In the genomic region with DNA sequence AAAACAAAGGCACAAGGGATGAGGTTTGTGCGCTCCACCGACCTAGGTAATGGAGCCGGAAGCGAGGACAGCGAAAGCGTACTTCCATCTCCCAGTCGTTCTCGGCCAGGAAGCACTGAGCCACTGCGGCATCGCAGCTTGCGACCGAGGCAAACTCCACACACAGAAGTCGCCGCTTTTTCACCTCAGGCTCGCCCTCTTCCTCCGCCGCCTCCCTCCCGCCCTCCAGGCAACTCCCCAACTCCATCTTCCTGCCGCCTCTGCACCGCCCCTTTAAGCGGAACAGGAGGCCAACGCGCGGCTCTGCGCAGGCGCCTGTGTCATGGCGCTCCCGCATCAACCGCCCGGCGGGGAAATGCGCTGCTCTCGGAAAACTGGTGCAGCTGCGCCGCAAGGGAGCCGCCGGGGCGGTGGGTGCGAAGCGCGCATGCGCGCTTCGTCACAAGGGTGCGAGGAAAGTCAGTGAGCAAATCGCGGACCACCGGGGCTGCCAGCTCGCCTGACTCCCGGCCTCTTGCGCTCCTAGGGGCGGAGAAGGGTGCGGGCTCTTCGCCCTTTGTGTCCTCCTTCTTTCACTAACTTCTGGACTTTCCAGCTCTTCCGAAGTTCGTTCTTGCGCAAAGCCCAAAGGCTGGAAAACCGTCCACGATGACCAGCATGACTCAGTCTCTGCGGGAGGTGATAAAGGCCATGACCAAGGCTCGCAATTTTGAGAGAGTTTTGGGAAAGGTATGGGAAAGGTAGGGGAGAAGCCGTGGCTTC, we compare ENCODE assay signal across 1 cellular context.
TF ChIP-seq lines count a peak whose summit lies in the region.

A gene (plus strand): TSS at position 462 of the 762 bp plus-strand sequence. CDS start 187 bp downstream, at position 649.
A gene with protein sequence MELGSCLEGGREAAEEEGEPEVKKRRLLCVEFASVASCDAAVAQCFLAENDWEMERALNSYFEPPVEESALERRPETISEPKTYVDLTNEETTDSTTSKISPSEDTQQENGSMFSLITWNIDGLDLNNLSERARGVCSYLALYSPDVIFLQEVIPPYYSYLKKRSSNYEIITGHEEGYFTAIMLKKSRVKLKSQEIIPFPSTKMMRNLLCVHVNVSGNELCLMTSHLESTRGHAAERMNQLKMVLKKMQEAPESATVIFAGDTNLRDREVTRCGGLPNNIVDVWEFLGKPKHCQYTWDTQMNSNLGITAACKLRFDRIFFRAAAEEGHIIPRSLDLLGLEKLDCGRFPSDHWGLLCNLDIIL (minus strand): TSS at position 284 of the 762 bp plus-strand sequence. CDS start 37 bp downstream, at position 247.

TF ChIP-seq in GM12878, 131 proteins besides CTCF, POLR2A, EP300 and RAD21 (continued from another document and continues in another):
- TF ChIP-seq SMAD5 (IDR thresholded peaks at IDR 0.05; ENCODE audit: low read depth) = 0 out of 2 replicates have a peak, but pooled peaks have one; percentile 56
- TF ChIP-seq WRNIP1 (IDR thresholded peaks at IDR 0.05; ENCODE audit: borderline replicate concordance, low read depth, low read length) = 0 out of 2 replicates have a peak, but pooled peaks have one; percentile 6
- peak; percentile 46 for TF ChIP-seq SMARCA5 (IDR thresholded peaks at IDR 0.05)
- TF ChIP-seq, protein P1, sequence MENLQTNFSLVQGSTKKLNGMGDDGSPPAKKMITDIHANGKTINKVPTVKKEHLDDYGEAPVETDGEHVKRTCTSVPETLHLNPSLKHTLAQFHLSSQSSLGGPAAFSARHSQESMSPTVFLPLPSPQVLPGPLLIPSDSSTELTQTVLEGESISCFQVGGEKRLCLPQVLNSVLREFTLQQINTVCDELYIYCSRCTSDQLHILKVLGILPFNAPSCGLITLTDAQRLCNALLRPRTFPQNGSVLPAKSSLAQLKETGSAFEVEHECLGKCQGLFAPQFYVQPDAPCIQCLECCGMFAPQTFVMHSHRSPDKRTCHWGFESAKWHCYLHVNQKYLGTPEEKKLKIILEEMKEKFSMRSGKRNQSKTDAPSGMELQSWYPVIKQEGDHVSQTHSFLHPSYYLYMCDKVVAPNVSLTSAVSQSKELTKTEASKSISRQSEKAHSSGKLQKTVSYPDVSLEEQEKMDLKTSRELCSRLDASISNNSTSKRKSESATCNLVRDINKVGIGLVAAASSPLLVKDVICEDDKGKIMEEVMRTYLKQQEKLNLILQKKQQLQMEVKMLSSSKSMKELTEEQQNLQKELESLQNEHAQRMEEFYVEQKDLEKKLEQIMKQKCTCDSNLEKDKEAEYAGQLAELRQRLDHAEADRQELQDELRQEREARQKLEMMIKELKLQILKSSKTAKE (IDR thresholded peaks at IDR 0.05; ENCODE audit: low read depth, poor library complexity, severe bottlenecking) = no peak
- peak; percentile 40; the same call in 1 of the 2 replicates for TF ChIP-seq RFX5 (IDR thresholded peaks at IDR 0.05; ENCODE audit: low read depth, low read length)
- 0 out of 2 replicates have a peak, but pooled peaks have one; percentile 3 for TF ChIP-seq IRF4 (IDR thresholded peaks at IDR 0.05; ENCODE audit: low read depth, low read length)
- TF ChIP-seq, protein P2, sequence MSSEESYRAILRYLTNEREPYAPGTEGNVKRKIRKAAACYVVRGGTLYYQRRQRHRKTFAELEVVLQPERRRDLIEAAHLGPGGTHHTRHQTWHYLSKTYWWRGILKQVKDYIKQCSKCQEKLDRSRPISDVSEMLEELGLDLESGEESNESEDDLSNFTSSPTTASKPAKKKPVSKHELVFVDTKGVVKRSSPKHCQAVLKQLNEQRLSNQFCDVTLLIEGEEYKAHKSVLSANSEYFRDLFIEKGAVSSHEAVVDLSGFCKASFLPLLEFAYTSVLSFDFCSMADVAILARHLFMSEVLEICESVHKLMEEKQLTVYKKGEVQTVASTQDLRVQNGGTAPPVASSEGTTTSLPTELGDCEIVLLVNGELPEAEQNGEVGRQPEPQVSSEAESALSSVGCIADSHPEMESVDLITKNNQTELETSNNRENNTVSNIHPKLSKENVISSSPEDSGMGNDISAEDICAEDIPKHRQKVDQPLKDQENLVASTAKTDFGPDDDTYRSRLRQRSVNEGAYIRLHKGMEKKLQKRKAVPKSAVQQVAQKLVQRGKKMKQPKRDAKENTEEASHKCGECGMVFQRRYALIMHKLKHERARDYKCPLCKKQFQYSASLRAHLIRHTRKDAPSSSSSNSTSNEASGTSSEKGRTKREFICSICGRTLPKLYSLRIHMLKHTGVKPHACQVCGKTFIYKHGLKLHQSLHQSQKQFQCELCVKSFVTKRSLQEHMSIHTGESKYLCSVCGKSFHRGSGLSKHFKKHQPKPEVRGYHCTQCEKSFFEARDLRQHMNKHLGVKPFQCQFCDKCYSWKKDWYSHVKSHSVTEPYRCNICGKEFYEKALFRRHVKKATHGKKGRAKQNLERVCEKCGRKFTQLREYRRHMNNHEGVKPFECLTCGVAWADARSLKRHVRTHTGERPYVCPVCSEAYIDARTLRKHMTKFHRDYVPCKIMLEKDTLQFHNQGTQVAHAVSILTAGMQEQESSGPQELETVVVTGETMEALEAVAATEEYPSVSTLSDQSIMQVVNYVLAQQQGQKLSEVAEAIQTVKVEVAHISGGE (CRISPR knock-in tag; IDR thresholded peaks at IDR 0.05) = peak; percentile 92
- TF ChIP-seq HCFC1 (IDR thresholded peaks at IDR 0.05; ENCODE audit: low read length) = peak; percentile 78
- TF ChIP-seq GABPA (IDR thresholded peaks at IDR 0.05; ENCODE audit: low read depth) = peak; percentile 81
- TF ChIP-seq, protein P3, sequence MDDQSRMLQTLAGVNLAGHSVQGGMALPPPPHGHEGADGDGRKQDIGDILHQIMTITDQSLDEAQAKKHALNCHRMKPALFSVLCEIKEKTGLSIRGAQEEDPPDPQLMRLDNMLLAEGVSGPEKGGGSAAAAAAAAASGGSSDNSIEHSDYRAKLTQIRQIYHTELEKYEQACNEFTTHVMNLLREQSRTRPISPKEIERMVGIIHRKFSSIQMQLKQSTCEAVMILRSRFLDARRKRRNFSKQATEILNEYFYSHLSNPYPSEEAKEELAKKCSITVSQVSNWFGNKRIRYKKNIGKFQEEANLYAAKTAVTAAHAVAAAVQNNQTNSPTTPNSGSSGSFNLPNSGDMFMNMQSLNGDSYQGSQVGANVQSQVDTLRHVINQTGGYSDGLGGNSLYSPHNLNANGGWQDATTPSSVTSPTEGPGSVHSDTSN (IDR thresholded peaks at IDR 0.05; ENCODE audit: insufficient replicate concordance, low read depth, low read length) = no peak
- TF ChIP-seq, protein P4, sequence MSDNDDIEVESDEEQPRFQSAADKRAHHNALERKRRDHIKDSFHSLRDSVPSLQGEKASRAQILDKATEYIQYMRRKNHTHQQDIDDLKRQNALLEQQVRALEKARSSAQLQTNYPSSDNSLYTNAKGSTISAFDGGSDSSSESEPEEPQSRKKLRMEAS (IDR thresholded peaks at IDR 0.05; ENCODE audit: low read depth, low read length) = 0 out of 2 replicates have a peak, but pooled peaks have one; percentile 57
- TF ChIP-seq MTA2 (IDR thresholded peaks at IDR 0.05; ENCODE audit: low read depth) = no peak
- TF ChIP-seq ATF7 (IDR thresholded peaks at IDR 0.05; ENCODE audit: low read depth) = peak; percentile 11; the same call in 1 of the 2 replicates
- TF ChIP-seq ETV6 (conservative IDR thresholded peaks at IDR 0.05 in 1 of 2, IDR thresholded peaks at IDR 0.05 in 1 of 2; ENCODE audit: borderline replicate concordance in 1 of 2, low read depth in 1 of 2) = no peak
- peak; percentile 38 for TF ChIP-seq FOXK2 (IDR thresholded peaks at IDR 0.05)
- peak; percentile 97 for TF ChIP-seq IKZF1 (conservative IDR thresholded peaks at IDR 0.05)
- peak; percentile 92 for TF ChIP-seq YY1 (IDR thresholded peaks at IDR 0.05; ENCODE audit: low read depth, low read length)
- TF ChIP-seq ZNF384 (IDR thresholded peaks at IDR 0.05; ENCODE audit: borderline replicate concordance, low read depth, low read length) = no peak
- no peak for TF ChIP-seq BRCA1 (IDR thresholded peaks at IDR 0.05; ENCODE audit: low read depth, low read length)
- TF ChIP-seq SMAD1 (IDR thresholded peaks at IDR 0.05; ENCODE audit: low read depth, partially characterized antibody) = peak; percentile 23
- TF ChIP-seq TCF7 (IDR thresholded peaks at IDR 0.05; ENCODE audit: borderline replicate concordance) = no peak
- TF ChIP-seq SP1 (IDR thresholded peaks at IDR 0.05; ENCODE audit: low read depth, low read length) = peak; percentile 71
- no peak for TF ChIP-seq MTA3 (IDR thresholded peaks at IDR 0.05; ENCODE audit: borderline replicate concordance, low read length)
- no peak for TF ChIP-seq ZNF622 (IDR thresholded peaks at IDR 0.05)
- TF ChIP-seq STAT1 (conservative IDR thresholded peaks at IDR 0.05) = 0 out of 2 replicates have a peak, but pooled peaks have one; percentile 33
- TF ChIP-seq CEBPB (IDR thresholded peaks at IDR 0.05; ENCODE audit: borderline replicate concordance in 1 of 2, low read depth in 2 of 2, low read length in 2 of 2) = 0 out of 4 replicates have a peak, but pooled peaks of 1 of the 2 experiments have one; percentile 1
- peak; percentile 82 for TF ChIP-seq POLR2AphosphoS5 (IDR thresholded peaks at IDR 0.05; ENCODE audit: low read length)
- TF ChIP-seq, protein P5, sequence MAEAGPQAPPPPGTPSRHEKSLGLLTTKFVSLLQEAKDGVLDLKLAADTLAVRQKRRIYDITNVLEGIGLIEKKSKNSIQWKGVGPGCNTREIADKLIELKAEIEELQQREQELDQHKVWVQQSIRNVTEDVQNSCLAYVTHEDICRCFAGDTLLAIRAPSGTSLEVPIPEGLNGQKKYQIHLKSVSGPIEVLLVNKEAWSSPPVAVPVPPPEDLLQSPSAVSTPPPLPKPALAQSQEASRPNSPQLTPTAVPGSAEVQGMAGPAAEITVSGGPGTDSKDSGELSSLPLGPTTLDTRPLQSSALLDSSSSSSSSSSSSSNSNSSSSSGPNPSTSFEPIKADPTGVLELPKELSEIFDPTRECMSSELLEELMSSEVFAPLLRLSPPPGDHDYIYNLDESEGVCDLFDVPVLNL (IDR thresholded peaks at IDR 0.05; ENCODE audit: low read depth, low read length) = peak; percentile 59; the same call in 1 of the 2 replicates
- TF ChIP-seq, protein P6, sequence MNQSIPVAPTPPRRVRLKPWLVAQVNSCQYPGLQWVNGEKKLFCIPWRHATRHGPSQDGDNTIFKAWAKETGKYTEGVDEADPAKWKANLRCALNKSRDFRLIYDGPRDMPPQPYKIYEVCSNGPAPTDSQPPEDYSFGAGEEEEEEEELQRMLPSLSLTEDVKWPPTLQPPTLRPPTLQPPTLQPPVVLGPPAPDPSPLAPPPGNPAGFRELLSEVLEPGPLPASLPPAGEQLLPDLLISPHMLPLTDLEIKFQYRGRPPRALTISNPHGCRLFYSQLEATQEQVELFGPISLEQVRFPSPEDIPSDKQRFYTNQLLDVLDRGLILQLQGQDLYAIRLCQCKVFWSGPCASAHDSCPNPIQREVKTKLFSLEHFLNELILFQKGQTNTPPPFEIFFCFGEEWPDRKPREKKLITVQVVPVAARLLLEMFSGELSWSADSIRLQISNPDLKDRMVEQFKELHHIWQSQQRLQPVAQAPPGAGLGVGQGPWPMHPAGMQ (IDR thresholded peaks at IDR 0.05; ENCODE audit: borderline replicate concordance) = no peak
- TF ChIP-seq ASH2L (IDR thresholded peaks at IDR 0.05; ENCODE audit: borderline replicate concordance, low read depth) = 0 out of 2 replicates have a peak, but pooled peaks have one; percentile 26
- no peak for TF ChIP-seq JUNB (IDR thresholded peaks at IDR 0.05)
- TF ChIP-seq ESRRA (IDR thresholded peaks at IDR 0.05; ENCODE audit: low read length) = 0 out of 2 replicates have a peak, but pooled peaks have one; percentile 64
- peak; percentile 28; the same call in 1 of the 2 replicates for TF ChIP-seq EED (IDR thresholded peaks at IDR 0.05; ENCODE audit: low read depth)
- TF ChIP-seq NR2F1 (conservative IDR thresholded peaks at IDR 0.05) = peak; percentile 23; the same call in 1 of the 2 replicates
- no peak for TF ChIP-seq ZNF274 (IDR thresholded peaks at IDR 0.05; ENCODE audit: insufficient read depth, insufficient read length)
- no peak for TF ChIP-seq YBX1 (IDR thresholded peaks at IDR 0.05)
- no peak for TF ChIP-seq KLF5 (IDR thresholded peaks at IDR 0.05; ENCODE audit: partially characterized antibody)
- TF ChIP-seq CHD1 (IDR thresholded peaks at IDR 0.05; ENCODE audit: low read depth, low read length) = no peak
- TF ChIP-seq, protein P7, sequence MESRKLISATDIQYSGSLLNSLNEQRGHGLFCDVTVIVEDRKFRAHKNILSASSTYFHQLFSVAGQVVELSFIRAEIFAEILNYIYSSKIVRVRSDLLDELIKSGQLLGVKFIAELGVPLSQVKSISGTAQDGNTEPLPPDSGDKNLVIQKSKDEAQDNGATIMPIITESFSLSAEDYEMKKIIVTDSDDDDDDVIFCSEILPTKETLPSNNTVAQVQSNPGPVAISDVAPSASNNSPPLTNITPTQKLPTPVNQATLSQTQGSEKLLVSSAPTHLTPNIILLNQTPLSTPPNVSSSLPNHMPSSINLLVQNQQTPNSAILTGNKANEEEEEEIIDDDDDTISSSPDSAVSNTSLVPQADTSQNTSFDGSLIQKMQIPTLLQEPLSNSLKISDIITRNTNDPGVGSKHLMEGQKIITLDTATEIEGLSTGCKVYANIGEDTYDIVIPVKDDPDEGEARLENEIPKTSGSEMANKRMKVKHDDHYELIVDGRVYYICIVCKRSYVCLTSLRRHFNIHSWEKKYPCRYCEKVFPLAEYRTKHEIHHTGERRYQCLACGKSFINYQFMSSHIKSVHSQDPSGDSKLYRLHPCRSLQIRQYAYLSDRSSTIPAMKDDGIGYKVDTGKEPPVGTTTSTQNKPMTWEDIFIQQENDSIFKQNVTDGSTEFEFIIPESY (IDR thresholded peaks at IDR 0.05) = no peak
- TF ChIP-seq KDM1A (IDR thresholded peaks at IDR 0.05; ENCODE audit: borderline replicate concordance) = no peak
- 0 out of 2 replicates have a peak, but pooled peaks have one; percentile 43 for TF ChIP-seq BACH1 (IDR thresholded peaks at IDR 0.05; ENCODE audit: borderline replicate concordance)
- no peak for TF ChIP-seq BCL11A (IDR thresholded peaks at IDR 0.05; ENCODE audit: low read depth, low read length)
- TF ChIP-seq RELA (IDR thresholded peaks at IDR 0.05; ENCODE audit: borderline replicate concordance, partially characterized antibody) = peak; percentile 66
- peak; percentile 61 to 71; a peak in 3 of 4 replicates for TF ChIP-seq IKZF2 (IDR thresholded peaks at IDR 0.05)
- peak; percentile 75; the same call in 1 of the 2 replicates for TF ChIP-seq RB1 (IDR thresholded peaks at IDR 0.05; ENCODE audit: borderline replicate concordance)
- 0 out of 2 replicates have a peak, but pooled peaks have one; percentile 32 for TF ChIP-seq MEF2A (IDR thresholded peaks at IDR 0.05; ENCODE audit: insufficient read depth, low read depth, low read length)
- TF ChIP-seq BHLHE40 (IDR thresholded peaks at IDR 0.05; ENCODE audit: borderline replicate concordance in 1 of 2, low read depth in 2 of 2, low read length in 1 of 2) = peak; percentile 57 to 68; a peak in 2 of 4 replicates
- peak; percentile 78 for TF ChIP-seq TCF12 (IDR thresholded peaks at IDR 0.05; ENCODE audit: low read depth, low read length)
- no peak for TF ChIP-seq ZZZ3 (IDR thresholded peaks at IDR 0.05; ENCODE audit: control insufficient read depth, insufficient read length, low read depth)
